ENCODE assay signal across 17 cellular contexts in genomic region chr12:111150476-111150875, GRCh38.
DNase-seq lines count a peak whose midpoint lies in the region; TF ChIP-seq lines count a peak whose summit lies in the region.
"Had no signal": no experiment of that assay in that cellular context is flagged by ENCODE, and none has a peak within 500 bp of the region (broad histone marks: within the 10 kb centered on the region; RNA-seq: fewer than 3 reads in every experiment).

No MANE protein-coding gene starts in this region.

- H3K27ac ChIP-seq in OCI-LY3 (ENCODE audit: low read length) (no peak overlapping the region), spleen (no peak overlapping the region), dorsolateral prefrontal cortex (peak overlapping the region in 1 of 59 donors; percentile 34)

- intact Hi-C loops in spleen (cut with DNase I; ENCODE audit: low total_unique reads) (no loop called here), dorsolateral prefrontal cortex (cut with DNase I) (no loop called here)

- peak; percentile 15 for DNase-seq in SIG-M5 treated with dmso at 0.1 percent for 504 hours (lab: John Stamatoyannopoulos, UW; ENCODE audit: unreplicated experiment)
- no peak for DNase-seq in SIG-M5 (lab: John Stamatoyannopoulos, UW)
- no peak for DNase-seq in mesothelial cell of epicardium (ENCODE audit: low spot score in 2 of 2, unreplicated experiment in 2 of 2)
- DNase-seq in spleen, result peak; percentile 22
- no peak for DNase-seq in dorsolateral prefrontal cortex
- no peak for DNase-seq in NCI-H1417 (lab: John Stamatoyannopoulos, UW)
- DNase-seq in dermis blood vessel endothelial cell, result no peak
- DNase-seq: CD4-positive, alpha-beta T cell; DMS79; HCEC 1CT; NCI-H1105; NCI-H187 treated with DMSO at 0.1 percent for 48 hours; NCI-H510A; PC-3 had no signal

- TF ChIP-seq CTCF in OCI-LY3 (IDR thresholded peaks at IDR 0.05; ENCODE audit: low read depth, low read length), result no peak
- no peak for TF ChIP-seq CTCF in mesothelial cell of epicardium (IDR thresholded peaks at IDR 0.05; ENCODE audit: unreplicated experiment)
- no peak for TF ChIP-seq CTCF in spleen (IDR thresholded peaks at IDR 0.05 in 8 of 11, conservative IDR thresholded peaks at IDR 0.05 in 3 of 11)
- no peak for TF ChIP-seq CTCF in dorsolateral prefrontal cortex (IDR thresholded peaks at IDR 0.05 in 54 of 56, conservative IDR thresholded peaks at IDR 0.05 in 2 of 56; ENCODE audit: low read depth in 1 of 56, partially characterized antibody in 56 of 56)

- peaks cover 10% of the 10 kb centered on the region for H3K27me3 Mint-ChIP-seq in mesothelial cell of epicardium (ENCODE audit: low read depth)

- H3K36me3 ChIP-seq in OCI-LY3 (replicated peaks; ENCODE audit: low read depth, low read length), result no peaks in the 10 kb centered on the region
- H3K36me3 ChIP-seq in spleen, result no peaks in the 10 kb centered on the region

- H2AFZ ChIP-seq in OCI-LY3 (ENCODE audit: low read depth, low read length), result peak overlapping the region; percentile 4; the same call in 1 of the 2 replicates

- H3K27ac Mint-ChIP-seq in mesothelial cell of epicardium, result peak overlapping the region; percentile 44
- H3K27ac Mint-ChIP-seq: CD4-positive, alpha-beta T cell; IgD-negative memory B cell had no signal

- H3K36me3 Mint-ChIP-seq in mesothelial cell of epicardium, result no peaks in the 10 kb centered on the region
- H3K36me3 Mint-ChIP-seq: IgD-negative memory B cell had no signal

- peaks cover 47% of the 10 kb centered on the region for H3K4me1 Mint-ChIP-seq in mesothelial cell of epicardium
- H3K4me1 Mint-ChIP-seq: IgD-negative memory B cell had no signal

- H3K4me1 ChIP-seq in OCI-LY3 (ENCODE audit: low read length) (no peaks in the 10 kb centered on the region), spleen (peaks cover 0 to 9% (median 3%) of the 10 kb centered on the region in 6 donors)

- H4K20me1 ChIP-seq in OCI-LY3 (ENCODE audit: insufficient read depth, low read length), result no peaks in the 10 kb centered on the region

- TF ChIP-seq POLR2A in spleen (IDR thresholded peaks at IDR 0.05), result no peak

- H3K9me3 Mint-ChIP-seq in mesothelial cell of epicardium, result no peaks in the 10 kb centered on the region
- H3K9me3 Mint-ChIP-seq: CD4-positive, alpha-beta T cell had no signal

- H3K9me3 ChIP-seq in OCI-LY3 (ENCODE audit: insufficient read depth, low read length) (no peaks in the 10 kb centered on the region), spleen (peaks cover 0 to 6% (median 0%) of the 10 kb centered on the region in 8 donors)

- WGBS in spleen, 5 donors, result 4 to 14% (median 12%) methylated on average over 6 of the region's 6 CpGs

- H3K4me2 ChIP-seq in OCI-LY3 (ENCODE audit: low read length), result no peak overlapping the region

- H3K27me3 ChIP-seq in OCI-LY3 (ENCODE audit: low read depth, low read length) (peaks cover 27% of the 10 kb centered on the region), spleen (replicated peaks in 1 of 7) (peaks cover 0 to 79% (median 4%) of the 10 kb centered on the region in 7 donors), dorsolateral prefrontal cortex (peaks cover 0 to 12% (median 0%) of the 10 kb centered on the region in 45 donors)

- H3K4me3 ChIP-seq in OCI-LY3 (ENCODE audit: low read length) (no peak overlapping the region), spleen (no peak overlapping the region), dorsolateral prefrontal cortex (no peak overlapping the region)
- H3K4me3 ChIP-seq: GM12878 had no signal

- H3K9ac ChIP-seq in OCI-LY3 (ENCODE audit: low read length), result no peak overlapping the region

- H3K4me3 Mint-ChIP-seq in mesothelial cell of epicardium, result no peak overlapping the region
- H3K4me3 Mint-ChIP-seq: CD4-positive, alpha-beta T cell had no signal

- H3K79me2 ChIP-seq in OCI-LY3 (ENCODE audit: low read length), result no peaks in the 10 kb centered on the region

Comparison
In these comparisons a context has a peak if more than half of its experiments do, and no peak if none do; other contexts are left out.
1. DNase-seq: peak in SIG-M5 treated with dmso at 0.1 percent for 504 hours (single experiment) and spleen (single experiment); none in SIG-M5 (single experiment), mesothelial cell of epicardium (0 of 2), dorsolateral prefrontal cortex (0 of 10), NCI-H1417 (0 of 3) and dermis blood vessel endothelial cell (single experiment).